ENCODE assay signal across 13 cellular contexts in the genomic region with DNA sequence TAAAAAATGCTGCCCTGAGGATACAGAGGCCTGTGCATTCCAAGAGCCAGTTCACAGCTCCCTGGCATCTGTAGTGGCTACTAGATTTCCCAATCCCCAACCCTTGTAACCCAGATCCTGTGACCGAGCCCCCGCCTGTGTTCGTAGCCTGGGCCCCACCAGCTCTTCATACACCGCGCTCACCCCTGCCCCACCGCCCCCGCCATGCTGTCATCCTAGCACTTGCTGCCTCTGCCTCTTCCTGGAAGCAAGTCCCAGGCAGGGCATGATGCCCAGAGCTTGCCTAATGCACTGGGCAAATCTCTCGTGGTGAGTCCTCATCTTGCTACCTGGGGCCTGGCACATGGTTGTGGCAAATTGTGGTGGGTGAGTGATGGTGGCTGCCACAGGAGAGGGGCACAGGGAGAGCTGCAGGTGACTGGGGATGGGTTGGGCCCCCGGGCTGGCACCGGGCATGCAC. TPM values are rescaled to one million over a fixed set of nuclear protein-coding genes. Genes with fewer than 3 reads are reported as not detected.
DNase-seq lines count a peak whose midpoint lies in the region; ATAC-seq and TF ChIP-seq lines count a peak whose summit lies in the region.
"Had no signal": no experiment of that assay in that cellular context is flagged by ENCODE, and none has a peak within 500 bp of the region (broad histone marks: within the 10 kb centered on the region; RNA-seq: fewer than 3 reads in every experiment).

No MANE protein-coding gene starts in this region.

- H3K9me3 Mint-ChIP-seq in type B pancreatic cell: no peaks in the 10 kb centered on the region
- H3K9me3 Mint-ChIP-seq: naive B cell had no signal

- H3K27me3 ChIP-seq in right cardiac atrium (ENCODE audit: control insufficient read depth, insufficient read depth): no peaks in the 10 kb centered on the region

- H3K4me3 Mint-ChIP-seq in type B pancreatic cell: no peak overlapping the region
- H3K4me3 Mint-ChIP-seq: CD14-positive monocyte had no signal

- H3K36me3 Mint-ChIP-seq in type B pancreatic cell: no peaks in the 10 kb centered on the region
- H3K36me3 Mint-ChIP-seq: CD14-positive monocyte, naive B cell had no signal

- intact Hi-C loops in right cardiac atrium (cut with DNase I) (no loop called here), sciatic nerve (cut with DNase I) (no loop called here)

- ATAC-seq in right cardiac atrium (peak; percentile 33 to 51), sciatic nerve (peak; percentile 34), HG03175 (IDR thresholded peaks at IDR 0.05; ENCODE audit: unreplicated experiment) (no peak)
- ATAC-seq: Panc1 had no signal

- peaks cover 15% of the 10 kb centered on the region for H3K4me1 ChIP-seq in right cardiac atrium (ENCODE audit: control insufficient read depth, insufficient read depth, low read length)

- no peak for TF ChIP-seq CTCF in type B pancreatic cell (conservative IDR thresholded peaks at IDR 0.05)

- no peak overlapping the region for H3K4me3 ChIP-seq in right cardiac atrium (ENCODE audit: low read length)

- DNase-seq in EH (ENCODE audit: low read depth) (peak; percentile 35), right cardiac atrium (peak in 2 of 3 donors; percentile 70 to 74), sciatic nerve (ENCODE audit: low spot score) (no peak), type B pancreatic cell (ENCODE audit: extremely low spot score, unreplicated experiment) (no peak), NCI-H524 (lab: John Stamatoyannopoulos, UW) (no peak)
- DNase-seq in activated CD4-positive, CD25-positive, alpha-beta regulatory T cell (lab: John Stamatoyannopoulos, UW): no peak
- DNase-seq: activated T-cell treated with anti-CD3 and anti-CD28 coated beads for 4 hours, naive B cell, NCI-H1694 had no signal

- H3K27me3 Mint-ChIP-seq in type B pancreatic cell: no peaks in the 10 kb centered on the region

- peak overlapping the region; percentile 64 for H3K27ac ChIP-seq in angular gyrus (ENCODE audit: low read depth, low read length)
- H3K27ac ChIP-seq in right cardiac atrium (ENCODE audit: low read length): peak overlapping the region; percentile 94

- H3K4me1 Mint-ChIP-seq in type B pancreatic cell (ENCODE audit: unreplicated experiment): peaks cover 29% of the 10 kb centered on the region

- no peak overlapping the region for H3K27ac Mint-ChIP-seq in type B pancreatic cell

- WGBS in right cardiac atrium: 66% methylated on average over 10 of the region's 10 CpGs

- no peaks in the 10 kb centered on the region for H3K9me3 ChIP-seq in right cardiac atrium (ENCODE audit: control insufficient read depth, low read length)

RNA-seq across cellular contexts. Expression of a gene that starts 7.1 kb away (rescaled TPM):
- total RNA-seq in right cardiac atrium: 10 to 100 TPM in 1 of 4 donors, 1 to 10 TPM in 3; 7.3 to 11.6 (median 9.6) TPM
- polyA plus RNA-seq in right cardiac atrium: 8.7 TPM
- total RNA-seq in sciatic nerve: 56.5 TPM
- total RNA-seq in type B pancreatic cell (ENCODE audit: low replicate concordance): 47.0 and 115 TPM in 2 replicates
- polyA plus RNA-seq: CD14-positive monocyte had no signal

RNA-seq across cellular contexts. Expression of a gene that starts 38.1 kb away (rescaled TPM):
- total RNA-seq in right cardiac atrium (10 to 100 TPM; 16.3 to 22.2 (median 18.7) TPM), sciatic nerve (19.0 TPM), type B pancreatic cell (ENCODE audit: low replicate concordance) (35.0 and 35.5 TPM in 2 replicates)
- 9.0 TPM for polyA plus RNA-seq in right cardiac atrium

RNA-seq across cellular contexts. Expression of a gene that starts 56.4 kb away (rescaled TPM):
- total RNA-seq in right cardiac atrium (100 to 1,000 TPM; 156 to 254 (median 177) TPM), sciatic nerve (319 TPM), type B pancreatic cell (ENCODE audit: low replicate concordance) (315 and 398 TPM in 2 replicates)
- polyA plus RNA-seq in right cardiac atrium: 244 TPM

Comparison
In these comparisons a context has a peak if more than half of its experiments do, and no peak if none do; other contexts are left out.
1. DNase-seq: peak in EH (single experiment) and right cardiac atrium (2 of 3); none in sciatic nerve (single experiment), type B pancreatic cell (single experiment), NCI-H524 (0 of 2) and activated CD4-positive, CD25-positive, alpha-beta regulatory T cell (0 of 4).